ENCODE assay signal across 27 cellular contexts in the genomic region with DNA sequence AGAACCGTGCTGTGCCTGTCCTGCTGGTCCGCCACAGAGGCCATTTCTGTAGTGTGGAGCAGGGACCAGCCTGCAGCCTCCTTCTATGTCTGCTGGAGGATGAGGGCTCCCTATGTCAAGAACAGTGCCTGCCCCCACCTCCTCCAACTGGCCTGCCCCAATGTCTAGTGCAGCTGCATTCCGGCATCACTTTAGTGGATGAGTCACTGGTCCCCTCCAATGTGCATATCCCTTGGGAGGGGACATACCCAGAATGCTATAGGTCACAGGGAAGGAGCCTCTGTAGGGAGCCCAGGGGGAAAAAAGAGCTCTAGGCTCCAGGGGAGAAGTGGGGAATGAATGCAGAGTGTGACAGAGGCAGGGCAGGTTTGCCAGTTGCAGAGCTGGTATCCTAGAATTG.
"Had no signal": no experiment of that assay in that cellular context is flagged by ENCODE, and none has a peak within 500 bp of the region (broad histone marks: within the 10 kb centered on the region; RNA-seq: fewer than 3 reads in every experiment).

No MANE protein-coding gene starts in this region.

- H3K36me3 Mint-ChIP-seq: naive thymus-derived CD4-positive, alpha-beta T cell; neural progenitor cell had no signal

- H3K4me3 ChIP-seq: colonic mucosa, left ventricle myocardium inferior, neural progenitor cell, ovary, psoas muscle, skin epidermis, tibial nerve, uterus had no signal

- H3K4me3 Mint-ChIP-seq: naive thymus-derived CD4-positive, alpha-beta T cell; neural progenitor cell had no signal

- H3K36me3 ChIP-seq: brain microvascular endothelial cell, colonic mucosa, left ventricle myocardium inferior, neural progenitor cell, ovary, tibial nerve, uterus had no signal

- H3K9ac ChIP-seq: neural progenitor cell had no signal

- FAIRE-seq: endometrium had no signal

- H3K27ac ChIP-seq: brain microvascular endothelial cell, colonic mucosa, left ventricle myocardium inferior, neural progenitor cell, ovary, psoas muscle, skin epidermis, tibial nerve, uterus, VCaP had no signal

- H3K27me3 ChIP-seq: brain microvascular endothelial cell, colonic mucosa, neural progenitor cell, ovary, tibial nerve, uterus had no signal

- H3K27ac Mint-ChIP-seq: naive thymus-derived CD4-positive, alpha-beta T cell; neural progenitor cell had no signal

- H3K4me1 ChIP-seq: colonic mucosa, left ventricle myocardium inferior, neural progenitor cell, psoas muscle, uterus had no signal

- H3K9me3 Mint-ChIP-seq: neural progenitor cell had no signal

- DNase-seq: activated CD4-positive, alpha-beta T cell treated with anti-CD3 and anti-CD28 coated beads for 1 hour; activated CD8-positive, alpha-beta memory T cell treated with anti-CD3 and anti-CD28 coated beads for 24 hours; activated CD8-positive, alpha-beta memory T cell treated with anti-CD3 and anti-CD28 coated beads, Interleukin-2, amount 50 U/mL, for 48 hours; activated effector memory CD4-positive, alpha-beta T cell treated with Interleukin-2 at 50 U/mL for 16 hours; activated naive CD4-positive, alpha-beta T cell treated with anti-CD3 and anti-CD28 coated beads, Interleukin-2, amount 50 U/mL, for 16 hours; activated T-cell treated with anti-CD3 and anti-CD28 coated beads, Interleukin-2, amount 50 U/mL, for 48 hours; aorta; brain microvascular endothelial cell; central memory CD4-positive, alpha-beta T cell; colonic mucosa; erythroblast; foreskin melanocyte; hypothalamus; kidney glomerular epithelial cell; left ventricle myocardium inferior; naive thymus-derived CD4-positive, alpha-beta T cell; ovary; psoas muscle; right cardiac atrium; stimulated activated naive CD8-positive, alpha-beta T cell treated with anti-CD3 and anti-CD28 coated beads, Interleukin-15, Interleukin-2, amounts not matched to agents 100 U/mL and 50 U/mL, for 24 hours; substantia nigra; uterus had no signal

- ATAC-seq: psoas muscle; right cardiac atrium; stimulated activated naive CD8-positive, alpha-beta T cell treated with anti-CD3 and anti-CD28 coated beads, Interleukin-15, Interleukin-2, amounts not matched to agents 100 U/mL and 50 U/mL, for 24 hours had no signal

- H3K9me3 ChIP-seq: colonic mucosa, left ventricle myocardium inferior, ovary, psoas muscle, tibial nerve, uterus had no signal
